Comparison of ENCODE assay signal across 27 cellular contexts in the genomic region with DNA sequence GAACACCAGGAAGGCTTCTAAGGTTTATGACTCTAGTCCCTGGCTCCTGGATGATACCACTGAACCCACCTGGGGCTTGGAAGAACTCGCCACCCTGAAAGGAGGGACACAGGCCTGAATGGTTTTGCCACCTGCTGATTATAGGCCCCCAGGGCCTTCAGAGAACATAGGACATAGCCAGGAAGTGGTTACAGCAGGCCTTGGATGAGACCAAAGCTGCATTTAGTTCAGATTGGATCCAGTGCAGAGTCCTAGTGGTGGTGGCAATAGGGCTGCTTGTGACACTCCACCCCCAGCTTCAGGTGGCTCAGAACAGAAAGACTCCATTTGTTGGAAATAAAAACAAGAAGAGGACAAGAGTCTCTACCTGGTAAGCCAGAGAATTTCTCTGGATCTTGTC.
"Had no signal": no experiment of that assay in that cellular context is flagged by ENCODE, and none has a peak within 500 bp of the region (broad histone marks: within the 10 kb centered on the region; RNA-seq: fewer than 3 reads in every experiment).

No MANE protein-coding gene starts in this region.

- H3K27me3 ChIP-seq: Peyer's patch, SJCRH30 had no signal

- H2AFZ ChIP-seq: PC-9 had no signal

- H3K4me3 ChIP-seq: K562, PC-9, Peyer's patch, SJCRH30 had no signal

- H3K27ac Mint-ChIP-seq: IgD-negative memory B cell had no signal

- H3K4me1 ChIP-seq: Peyer's patch, SJCRH30 had no signal

- H3K4me3 Mint-ChIP-seq: IgD-negative memory B cell had no signal

- H3K9me3 Mint-ChIP-seq: IgD-negative memory B cell had no signal

- H3K36me3 ChIP-seq: Peyer's patch, SJCRH30 had no signal

- H3K4me2 ChIP-seq: KMS-11, PC-9 had no signal

- H3K27ac ChIP-seq: HL-60, KMS-11, PC-9, Peyer's patch, SJCRH30 had no signal

- H3K36me3 Mint-ChIP-seq: IgD-negative memory B cell had no signal

- H3K9ac ChIP-seq: KMS-11 had no signal

- H3K4me1 Mint-ChIP-seq: IgD-negative memory B cell had no signal

- DNase-seq: Kasumi-1, MV-4-11, NCI-H1048, NCI-H1105, NCI-H1417, NCI-H1436 treated with DMSO at 0.1 percent for 48 hours, NCI-H1694, NCI-H187 treated with DMSO at 0.1 percent for 48 hours, NCI-H2029 treated with DMSO at 0.1 percent for 48 hours, NCI-H2171, NCI-H226, NCI-H446, NCI-H510A, NCI-H524 treated with DMSO at 0.1 percent for 48 hours, NCI-H69, NCI-H774, OCI-M1, PC-9, Peyer's patch, SHP77 treated with DMSO at 0.1 percent for 48 hours, SJCRH30 had no signal

- H3K27me3 Mint-ChIP-seq: IgD-negative memory B cell had no signal

- H3K9me3 ChIP-seq: Peyer's patch, SJCRH30 had no signal

- ATAC-seq: K562, Right ventricle myocardium inferior, SK-N-SH treated with all-trans-retinoic acid at 6 μM for 48 hours had no signal
